Comparison of ENCODE assay signal across 13 cellular contexts in the genomic region with DNA sequence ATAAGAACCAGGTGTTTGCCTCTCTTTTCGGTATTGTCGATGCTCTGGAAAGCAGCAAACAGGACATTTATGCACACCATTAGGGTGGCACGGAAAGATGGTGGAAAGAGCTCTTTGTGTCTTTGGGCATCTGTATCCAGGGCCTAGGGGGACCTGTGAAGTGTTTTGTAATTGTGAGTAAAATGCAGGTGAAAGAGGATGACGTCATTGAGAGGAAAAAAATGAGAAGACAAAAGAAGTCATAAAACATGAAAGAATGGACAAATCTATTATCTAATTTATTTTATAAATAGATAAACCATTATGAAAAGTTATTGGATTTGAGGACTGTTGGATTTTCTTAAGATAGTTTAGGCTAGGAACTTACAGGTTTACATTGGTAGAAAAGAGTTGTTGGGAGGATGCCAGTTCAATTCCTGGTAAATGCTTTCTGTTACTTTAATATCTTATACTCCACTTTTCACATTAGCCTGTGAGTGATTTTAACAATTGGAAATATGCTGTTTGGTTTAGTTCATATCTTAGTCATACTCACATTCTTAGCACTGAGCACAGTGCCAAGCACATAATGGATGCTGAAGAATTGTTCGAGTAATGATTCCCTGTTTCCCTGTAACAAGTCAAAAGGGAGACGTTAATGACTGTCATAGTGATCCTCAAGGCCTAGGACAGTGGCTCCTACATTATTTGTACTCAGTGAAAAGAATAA.
DNase-seq lines count a peak whose midpoint lies in the region; ATAC-seq and TF ChIP-seq lines count a peak whose summit lies in the region.
"Had no signal": no experiment of that assay in that cellular context is flagged by ENCODE, and none has a peak within 500 bp of the region (broad histone marks: within the 10 kb centered on the region; RNA-seq: fewer than 3 reads in every experiment).

No MANE protein-coding gene starts in this region.

- peak; percentile 46 for DNase-seq in AG04449 (ENCODE audit: low read depth, low spot score)
- peak; percentile 37 for DNase-seq in GM04503 (ENCODE audit: low read depth)
- DNase-seq in astrocyte of the cerebellum (ENCODE audit: low read depth): peak; percentile 64
- peak; percentile 5 for DNase-seq in fibroblast of villous mesenchyme (ENCODE audit: low read depth)
- DNase-seq in progenitor cell of endocrine pancreas (ENCODE audit: low spot score, unreplicated experiment): no peak
- DNase-seq in natural killer cell treated with Interleukin-12 subunit alpha and Interleukin-12 subunit beta and Interleukin-15 and Interleukin-18, amount 100 ng/mL, for 72 hours (ENCODE audit: low spot score): no peak
- DNase-seq in T-helper 2 cell treated with Interferon-gamma antibody and Interleukin-4, amounts not matched to agents 5 μg/mL and 100 μg/mL, for 36 hours (ENCODE audit: low spot score): no peak
- no peak for DNase-seq in activated naive CD4-positive, alpha-beta T cell treated with anti-CD3 and anti-CD28 coated beads, Interleukin-2, amount 50 U/mL, for 72 hours (ENCODE audit: low spot score in 2 of 2)
- DNase-seq: activated CD4-positive, alpha-beta T cell treated with anti-CD3 and anti-CD28 coated beads for 1 hour; left colon; midbrain; upper lobe of right lung had no signal

- peaks cover 22% of the 10 kb centered on the region for H3K36me3 Mint-ChIP-seq in progenitor cell of endocrine pancreas (ENCODE audit: insufficient read depth)
- peaks cover 23% of the 10 kb centered on the region for H3K36me3 Mint-ChIP-seq in natural killer cell treated with Interleukin-12 subunit alpha and Interleukin-12 subunit beta and Interleukin-15 and Interleukin-18, amount 100 ng/mL, for 72 hours
- H3K36me3 Mint-ChIP-seq in T-helper 2 cell treated with Interferon-gamma antibody and Interleukin-4, amounts not matched to agents 5 μg/mL and 100 μg/mL, for 36 hours (ENCODE audit: low read depth): peaks cover 16% of the 10 kb centered on the region
- H3K36me3 Mint-ChIP-seq in activated naive CD4-positive, alpha-beta T cell treated with anti-CD3 and anti-CD28 coated beads, Interleukin-2, amount 50 U/mL, for 72 hours: peaks cover 5 to 12% of the 10 kb centered on the region in 2 donors

- POLR2A ChIA-PET in AG04449 (lab: Yijun Ruan, JAX): no interaction called here

- TF ChIP-seq CTCF in AG04449 (IDR thresholded peaks at IDR 0.05; ENCODE audit: insufficient read depth, low read length, missing control alignments): no peak
- TF ChIP-seq CTCF in astrocyte of the cerebellum (IDR thresholded peaks at IDR 0.05; ENCODE audit: low read depth, low read length, missing control alignments): no peak
- TF ChIP-seq CTCF in fibroblast of villous mesenchyme (IDR thresholded peaks at IDR 0.05; ENCODE audit: insufficient read depth, low read depth, low read length): no peak
- no peak for TF ChIP-seq CTCF in progenitor cell of endocrine pancreas (IDR thresholded peaks at IDR 0.05; ENCODE audit: unreplicated experiment)

- peaks cover 3% of the 10 kb centered on the region for H3K9me3 Mint-ChIP-seq in progenitor cell of endocrine pancreas (ENCODE audit: low read depth)
- H3K9me3 Mint-ChIP-seq in natural killer cell treated with Interleukin-12 subunit alpha and Interleukin-12 subunit beta and Interleukin-15 and Interleukin-18, amount 100 ng/mL, for 72 hours: no peaks in the 10 kb centered on the region
- peaks cover 2% of the 10 kb centered on the region for H3K9me3 Mint-ChIP-seq in T-helper 2 cell treated with Interferon-gamma antibody and Interleukin-4, amounts not matched to agents 5 μg/mL and 100 μg/mL, for 36 hours
- peaks cover 0 to 4% of the 10 kb centered on the region in 2 donors for H3K9me3 Mint-ChIP-seq in activated naive CD4-positive, alpha-beta T cell treated with anti-CD3 and anti-CD28 coated beads, Interleukin-2, amount 50 U/mL, for 72 hours

- no peak overlapping the region for H3K27ac Mint-ChIP-seq in progenitor cell of endocrine pancreas
- H3K27ac Mint-ChIP-seq in natural killer cell treated with Interleukin-12 subunit alpha and Interleukin-12 subunit beta and Interleukin-15 and Interleukin-18, amount 100 ng/mL, for 72 hours: no peak overlapping the region
- H3K27ac Mint-ChIP-seq in T-helper 2 cell treated with Interferon-gamma antibody and Interleukin-4, amounts not matched to agents 5 μg/mL and 100 μg/mL, for 36 hours: no peak overlapping the region
- H3K27ac Mint-ChIP-seq in activated naive CD4-positive, alpha-beta T cell treated with anti-CD3 and anti-CD28 coated beads, Interleukin-2, amount 50 U/mL, for 72 hours: no peak overlapping the region

- no peaks in the 10 kb centered on the region for H3K27me3 Mint-ChIP-seq in progenitor cell of endocrine pancreas
- H3K27me3 Mint-ChIP-seq in natural killer cell treated with Interleukin-12 subunit alpha and Interleukin-12 subunit beta and Interleukin-15 and Interleukin-18, amount 100 ng/mL, for 72 hours: no peaks in the 10 kb centered on the region
- H3K27me3 Mint-ChIP-seq in T-helper 2 cell treated with Interferon-gamma antibody and Interleukin-4, amounts not matched to agents 5 μg/mL and 100 μg/mL, for 36 hours (ENCODE audit: low read depth): no peaks in the 10 kb centered on the region

- in situ Hi-C loops in astrocyte of the cerebellum (cut with HindIII; ENCODE audit: low sequenced_read_pairs): no loop called here

- no peak for ATAC-seq in natural killer cell treated with Interleukin-12 subunit alpha and Interleukin-12 subunit beta and Interleukin-15 and Interleukin-18, amount 100 ng/mL, for 72 hours
- no peak for ATAC-seq in activated naive CD4-positive, alpha-beta T cell treated with anti-CD3 and anti-CD28 coated beads, Interleukin-2, amount 50 U/mL, for 72 hours
- ATAC-seq: left colon, upper lobe of right lung had no signal

- H3K4me1 Mint-ChIP-seq in progenitor cell of endocrine pancreas (ENCODE audit: low read depth): peaks cover 2% of the 10 kb centered on the region
- H3K4me1 Mint-ChIP-seq in natural killer cell treated with Interleukin-12 subunit alpha and Interleukin-12 subunit beta and Interleukin-15 and Interleukin-18, amount 100 ng/mL, for 72 hours (ENCODE audit: low read depth in 2 of 2): peaks cover 14 to 15% of the 10 kb centered on the region in 2 donors
- H3K4me1 Mint-ChIP-seq in T-helper 2 cell treated with Interferon-gamma antibody and Interleukin-4, amounts not matched to agents 5 μg/mL and 100 μg/mL, for 36 hours (ENCODE audit: low read depth): peaks cover 4% of the 10 kb centered on the region

- H3K4me3 ChIP-seq in AG04449 (ENCODE audit: low read depth, low read length) (no peak overlapping the region), astrocyte of the cerebellum (ENCODE audit: low read depth, low read length) (no peak overlapping the region), fibroblast of villous mesenchyme (ENCODE audit: low read depth, low read length) (no peak overlapping the region)
- H3K4me3 ChIP-seq: SK-N-MC, upper lobe of right lung had no signal

- CTCF ChIA-PET in AG04449 (lab: Yijun Ruan, JAX): no interaction called here

- no peak overlapping the region for H3K4me3 Mint-ChIP-seq in progenitor cell of endocrine pancreas (ENCODE audit: low read depth)
- no peak overlapping the region for H3K4me3 Mint-ChIP-seq in natural killer cell treated with Interleukin-12 subunit alpha and Interleukin-12 subunit beta and Interleukin-15 and Interleukin-18, amount 100 ng/mL, for 72 hours
- no peak overlapping the region for H3K4me3 Mint-ChIP-seq in T-helper 2 cell treated with Interferon-gamma antibody and Interleukin-4, amounts not matched to agents 5 μg/mL and 100 μg/mL, for 36 hours

Comparison
In these comparisons a context has a peak if more than half of its experiments do, and no peak if none do; other contexts are left out.
1. DNase-seq: peak in AG04449 (single experiment), GM04503 (single experiment), astrocyte of the cerebellum (single experiment) and fibroblast of villous mesenchyme (single experiment); none in progenitor cell of endocrine pancreas (single experiment), natural killer cell treated with Interleukin-12 subunit alpha and Interleukin-12 subunit beta and Interleukin-15 and Interleukin-18, amount 100 ng/mL, for 72 hours (single experiment), T-helper 2 cell treated with Interferon-gamma antibody and Interleukin-4, amounts not matched to agents 5 μg/mL and 100 μg/mL, for 36 hours (single experiment) and activated naive CD4-positive, alpha-beta T cell treated with anti-CD3 and anti-CD28 coated beads, Interleukin-2, amount 50 U/mL, for 72 hours (0 of 2).